In the genomic region with DNA sequence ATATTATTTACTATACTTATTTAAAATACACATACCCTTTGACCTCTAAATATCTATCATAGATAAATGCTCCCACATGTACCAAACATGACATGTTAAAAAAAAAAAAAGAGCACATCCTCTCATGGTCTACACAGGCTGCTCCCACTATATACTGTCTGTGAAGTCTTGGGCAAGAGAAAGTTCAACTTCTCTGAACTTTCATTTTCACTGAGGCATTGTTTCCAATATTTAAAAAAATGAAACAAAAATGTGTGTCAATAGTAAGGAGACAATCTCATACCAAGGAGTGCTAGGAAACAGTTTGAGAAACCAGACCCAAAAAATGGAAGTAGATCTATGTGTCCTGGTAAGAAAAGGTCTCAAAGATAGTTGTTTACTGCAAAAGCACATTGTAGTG, we compare ENCODE assay signal across 10 cellular contexts. TPM values are rescaled to one million over a fixed set of nuclear protein-coding genes. Genes with fewer than 3 reads are reported as not detected.
DNase-seq lines count a peak whose midpoint lies in the region; ATAC-seq lines count a peak whose summit lies in the region.
"Had no signal": no experiment of that assay in that cellular context is flagged by ENCODE, and none has a peak within 500 bp of the region (broad histone marks: within the 10 kb centered on the region; RNA-seq: fewer than 3 reads in every experiment).

No MANE protein-coding gene starts in this region.

- peak overlapping the region; percentile 15 for H3K4me3 Mint-ChIP-seq in activated naive CD4-positive, alpha-beta T cell treated with anti-CD3 and anti-CD28 coated beads for 36 hours
- H3K4me3 Mint-ChIP-seq in activated T-helper 2 cell treated with anti-CD3 and anti-CD28 coated beads, Interferon-gamma antibody, Interleukin-2, Interleukin-4, amounts not matched to agents 10 μg/mL and 5 μg/mL and 100 μg/mL, durations not matched to agents 14 hours and 24 hours and 36 hours (ENCODE audit: low read depth) = peak overlapping the region; percentile 3

- peaks cover 52% of the 10 kb centered on the region for H3K4me1 Mint-ChIP-seq in activated naive CD4-positive, alpha-beta T cell treated with anti-CD3 and anti-CD28 coated beads for 36 hours (ENCODE audit: low read depth)
- H3K4me1 Mint-ChIP-seq in activated T-helper 2 cell treated with anti-CD3 and anti-CD28 coated beads, Interferon-gamma antibody, Interleukin-2, Interleukin-4, amounts not matched to agents 10 μg/mL and 5 μg/mL and 100 μg/mL, durations not matched to agents 14 hours and 24 hours and 36 hours (ENCODE audit: low read depth) = peaks cover 42% of the 10 kb centered on the region

- H3K27ac ChIP-seq in subcutaneous abdominal adipose tissue (ENCODE audit: low read depth, low read length) = peak overlapping the region; percentile 52
- H3K27ac ChIP-seq: BLaER1 had no signal

- no peak for DNase-seq in activated naive CD4-positive, alpha-beta T cell treated with anti-CD3 and anti-CD28 coated beads for 36 hours
- no peak for DNase-seq in activated naive CD4-positive, alpha-beta T cell treated with Interleukin-2 at 50 U/mL for 16 hours
- DNase-seq in activated T-helper 2 cell treated with anti-CD3 and anti-CD28 coated beads, Interferon-gamma antibody, Interleukin-2, Interleukin-4, amounts not matched to agents 10 μg/mL and 5 μg/mL and 100 μg/mL, durations not matched to agents 14 hours and 24 hours and 36 hours (ENCODE audit: low spot score) = no peak
- DNase-seq in activated gamma-delta T cell (lab: John Stamatoyannopoulos, UW) (no peak), NCI-H524 treated with DMSO at 0.1 percent for 48 hours (lab: John Stamatoyannopoulos, UW) (no peak), COR-L47 (lab: John Stamatoyannopoulos, UW) (no peak)
- DNase-seq: NCI-H82 had no signal

- no peaks in the 10 kb centered on the region for H3K9me3 Mint-ChIP-seq in activated naive CD4-positive, alpha-beta T cell treated with anti-CD3 and anti-CD28 coated beads for 36 hours
- H3K9me3 Mint-ChIP-seq in activated T-helper 2 cell treated with anti-CD3 and anti-CD28 coated beads, Interferon-gamma antibody, Interleukin-2, Interleukin-4, amounts not matched to agents 10 μg/mL and 5 μg/mL and 100 μg/mL, durations not matched to agents 14 hours and 24 hours and 36 hours = no peaks in the 10 kb centered on the region

- H3K36me3 Mint-ChIP-seq in activated naive CD4-positive, alpha-beta T cell treated with anti-CD3 and anti-CD28 coated beads for 36 hours (ENCODE audit: low read depth) = peaks cover 10% of the 10 kb centered on the region
- peaks cover 52% of the 10 kb centered on the region for H3K36me3 Mint-ChIP-seq in activated T-helper 2 cell treated with anti-CD3 and anti-CD28 coated beads, Interferon-gamma antibody, Interleukin-2, Interleukin-4, amounts not matched to agents 10 μg/mL and 5 μg/mL and 100 μg/mL, durations not matched to agents 14 hours and 24 hours and 36 hours (ENCODE audit: low read depth)

- intact Hi-C loops in activated naive CD4-positive, alpha-beta T cell treated with anti-CD3 and anti-CD28 coated beads for 36 hours (cut with micrococcal nuclease) = loop anchor here (2.0 kb wide), 1 partner anchor 30 kb away; a partner anchor contains a TSS
- intact Hi-C loops in activated T-helper 2 cell treated with anti-CD3 and anti-CD28 coated beads, Interferon-gamma antibody, Interleukin-2, Interleukin-4, amounts not matched to agents 10 μg/mL and 5 μg/mL and 100 μg/mL, durations not matched to agents 14 hours and 24 hours and 36 hours (cut with micrococcal nuclease) = loop anchor here (1.0 to 5.0 kb wide), 5 partner anchors 12 to 182 kb away; no protein-coding TSS in a partner anchor

- H3K27ac Mint-ChIP-seq in activated naive CD4-positive, alpha-beta T cell treated with anti-CD3 and anti-CD28 coated beads for 36 hours = peak overlapping the region; percentile 56
- H3K27ac Mint-ChIP-seq in activated T-helper 2 cell treated with anti-CD3 and anti-CD28 coated beads, Interferon-gamma antibody, Interleukin-2, Interleukin-4, amounts not matched to agents 10 μg/mL and 5 μg/mL and 100 μg/mL, durations not matched to agents 14 hours and 24 hours and 36 hours = peak overlapping the region; percentile 85

- H3K4me3 ChIP-seq in subcutaneous abdominal adipose tissue (ENCODE audit: low read depth in 1 of 5, low read length in 5 of 5) = no peak overlapping the region
- H3K4me3 ChIP-seq: BLaER1 had no signal

- CTCF ChIA-PET in activated naive CD4-positive, alpha-beta T cell treated with anti-CD3 and anti-CD28 coated beads for 36 hours (lab: Charles Lee) = interaction anchor here (0.8 to 0.9 kb wide), 2 partner anchors 27 to 97 kb away, joined by 3 to 4 read pairs; no protein-coding TSS in a partner anchor

- H3K27me3 ChIP-seq in subcutaneous abdominal adipose tissue (ENCODE audit: control insufficient read depth in 5 of 5, insufficient read depth in 4 of 5, low read length in 5 of 5) = no peaks in the 10 kb centered on the region
- H3K27me3 ChIP-seq: BLaER1 had no signal

- no peak overlapping the region for H3K9ac ChIP-seq in subcutaneous abdominal adipose tissue (ENCODE audit: low read length in 5 of 5)
- H3K9ac ChIP-seq: BLaER1 had no signal

- no peaks in the 10 kb centered on the region for H3K36me3 ChIP-seq in subcutaneous abdominal adipose tissue (ENCODE audit: control insufficient read depth in 5 of 5, insufficient read depth in 5 of 5, low read length in 5 of 5)

- no peaks in the 10 kb centered on the region for H3K9me3 ChIP-seq in subcutaneous abdominal adipose tissue (ENCODE audit: control insufficient read depth in 5 of 5, low read length in 5 of 5)

- H3K4me1 ChIP-seq in subcutaneous abdominal adipose tissue (ENCODE audit: control insufficient read depth in 5 of 5, insufficient read depth in 5 of 5, low read length in 5 of 5) = peaks cover 0 to 4% (median 2%) of the 10 kb centered on the region in 5 donors

- peak; percentile 76 for ATAC-seq in HG02885 (IDR thresholded peaks at IDR 0.05; ENCODE audit: poor library complexity, unreplicated experiment)

- H3K27me3 Mint-ChIP-seq in activated naive CD4-positive, alpha-beta T cell treated with anti-CD3 and anti-CD28 coated beads for 36 hours (ENCODE audit: low read depth) = no peaks in the 10 kb centered on the region
- no peaks in the 10 kb centered on the region for H3K27me3 Mint-ChIP-seq in activated T-helper 2 cell treated with anti-CD3 and anti-CD28 coated beads, Interferon-gamma antibody, Interleukin-2, Interleukin-4, amounts not matched to agents 10 μg/mL and 5 μg/mL and 100 μg/mL, durations not matched to agents 14 hours and 24 hours and 36 hours (ENCODE audit: low read depth)

RNA-seq across cellular contexts. Expression of a gene that starts 29.3 kb away (rescaled TPM):
- total RNA-seq in activated naive CD4-positive, alpha-beta T cell treated with anti-CD3 and anti-CD28 coated beads for 36 hours = 10 to 100 TPM; 37.0 to 39.0 TPM
- total RNA-seq in activated T-helper 2 cell treated with anti-CD3 and anti-CD28 coated beads, Interferon-gamma antibody, Interleukin-2, Interleukin-4, amounts not matched to agents 10 μg/mL and 5 μg/mL and 100 μg/mL, durations not matched to agents 14 hours and 24 hours and 36 hours = 76.4 and 77.8 TPM in 2 replicates
